Comparison of ENCODE assay signal across 8 cellular contexts in the genomic region with DNA sequence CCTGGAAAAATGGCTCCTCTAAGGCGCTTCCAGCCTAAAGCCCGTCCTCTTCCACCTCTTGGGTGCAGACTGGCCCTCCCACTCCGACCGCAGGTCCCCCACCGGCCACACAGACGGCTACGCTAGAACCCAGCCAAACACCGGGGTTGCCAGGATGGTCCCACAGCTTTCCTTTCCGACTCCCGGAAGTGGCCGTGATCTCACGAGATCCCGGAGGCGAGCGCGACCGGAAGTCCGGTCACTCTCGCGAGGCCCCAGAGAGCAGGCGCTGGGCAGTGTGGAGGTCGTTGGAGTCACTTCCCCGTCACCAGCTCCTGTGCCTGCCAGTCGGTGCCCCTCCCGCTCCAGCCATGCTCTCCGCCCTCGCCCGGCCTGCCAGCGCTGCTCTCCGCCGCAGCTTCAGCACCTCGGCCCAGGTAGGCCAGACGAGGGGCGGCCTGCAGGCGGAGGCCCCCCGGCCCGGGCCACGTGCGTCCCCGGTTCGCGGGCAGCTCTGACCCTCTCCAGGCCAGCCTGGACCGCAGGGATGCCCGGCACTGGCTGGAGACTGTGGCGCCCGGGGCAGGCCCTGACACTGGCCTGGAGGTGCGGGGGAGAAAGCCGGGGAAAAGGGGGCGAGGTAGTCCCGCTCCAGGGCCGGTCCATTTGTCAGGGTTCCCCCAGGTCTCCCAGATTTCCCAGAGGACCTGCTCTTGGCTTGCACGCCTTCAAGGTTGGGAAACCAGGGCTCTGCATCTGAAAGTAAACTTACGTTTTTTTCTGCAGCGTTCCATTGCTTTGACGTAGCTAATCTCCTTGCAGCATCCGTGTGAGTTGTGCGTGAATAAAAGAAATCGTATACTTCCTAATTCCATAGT. TPM values are rescaled to one million over a fixed set of nuclear protein-coding genes. Genes with fewer than 3 reads are reported as not detected.
DNase-seq lines count a peak whose midpoint lies in the region; ATAC-seq, FAIRE-seq and TF ChIP-seq lines count a peak whose summit lies in the region.

A gene with protein sequence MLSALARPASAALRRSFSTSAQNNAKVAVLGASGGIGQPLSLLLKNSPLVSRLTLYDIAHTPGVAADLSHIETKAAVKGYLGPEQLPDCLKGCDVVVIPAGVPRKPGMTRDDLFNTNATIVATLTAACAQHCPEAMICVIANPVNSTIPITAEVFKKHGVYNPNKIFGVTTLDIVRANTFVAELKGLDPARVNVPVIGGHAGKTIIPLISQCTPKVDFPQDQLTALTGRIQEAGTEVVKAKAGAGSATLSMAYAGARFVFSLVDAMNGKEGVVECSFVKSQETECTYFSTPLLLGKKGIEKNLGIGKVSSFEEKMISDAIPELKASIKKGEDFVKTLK (plus strand): TSS at position 296 of the 857 bp plus-strand sequence. CDS start 55 bp downstream, at position 351.
A gene with protein sequence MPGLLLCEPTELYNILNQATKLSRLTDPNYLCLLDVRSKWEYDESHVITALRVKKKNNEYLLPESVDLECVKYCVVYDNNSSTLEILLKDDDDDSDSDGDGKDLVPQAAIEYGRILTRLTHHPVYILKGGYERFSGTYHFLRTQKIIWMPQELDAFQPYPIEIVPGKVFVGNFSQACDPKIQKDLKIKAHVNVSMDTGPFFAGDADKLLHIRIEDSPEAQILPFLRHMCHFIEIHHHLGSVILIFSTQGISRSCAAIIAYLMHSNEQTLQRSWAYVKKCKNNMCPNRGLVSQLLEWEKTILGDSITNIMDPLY (minus strand): TSS at position 190 of the 857 bp plus-strand sequence. CDS start 17,477 bp downstream, outside the sequence.

- H3K27me3 ChIP-seq in adipocyte (replicated peaks; ENCODE audit: control insufficient read depth, insufficient read depth, low read length) (no peaks in the 10 kb centered on the region), cardiac muscle cell (no peaks in the 10 kb centered on the region), parathyroid adenoma (ENCODE audit: control insufficient read depth, insufficient read depth, low read length) (no peaks in the 10 kb centered on the region), tibial artery (no peaks in the 10 kb centered on the region)

- peak; percentile 86 for FAIRE-seq in GM12892 (lab: Jason Lieb, UNC)

- peaks cover 55% of the 10 kb centered on the region for H3K79me2 ChIP-seq in parathyroid adenoma

- H3K4me3 ChIP-seq in adipocyte (ENCODE audit: low read length) (peak within 1 kb of the TSS; percentile 99), cardiac muscle cell (peak within 1 kb of the TSS; percentile 67), parathyroid adenoma (ENCODE audit: low read depth, low read length) (peak within 1 kb of the TSS; percentile 95), tibial artery (peak within 1 kb of the TSS; percentile 88 to 99)

- peak; percentile 96 for DNase-seq in GM12892 (ENCODE audit: insufficient read length)
- peak; percentile 66 for DNase-seq in NCI-H1417 treated with DMSO at 0.1 percent for 48 hours (lab: John Stamatoyannopoulos, UW)
- peak; percentile 76 for DNase-seq in T follicular helper cell (ENCODE audit: low read depth)
- DNase-seq in adipocyte (ENCODE audit: low read depth): peak; percentile 99
- DNase-seq in cardiac muscle cell (ENCODE audit: low read depth in 1 of 2, low spot score in 1 of 2): peak; percentile 97
- peak; percentile 95 to 98 for DNase-seq in tibial artery

- peak; percentile 96 for TF ChIP-seq POLR2A in GM12892 (IDR thresholded peaks at IDR 0.05; ENCODE audit: low read depth, low read length)

- H3K9ac ChIP-seq in adipocyte (ENCODE audit: low read length) (peak within 1 kb of the TSS; percentile 96), parathyroid adenoma (peak within 1 kb of the TSS; percentile 30)

- H3K27ac ChIP-seq in cardiac muscle cell (peak within 1 kb of the TSS; percentile 87), parathyroid adenoma (peak within 1 kb of the TSS; percentile 75), tibial artery (peak within 1 kb of the TSS; percentile 87 to 96)

- H3K4me1 ChIP-seq in adipocyte (ENCODE audit: control insufficient read depth, insufficient read depth, low read length) (peaks cover 8% of the 10 kb centered on the region), cardiac muscle cell (ENCODE audit: low read depth) (peaks cover 13% of the 10 kb centered on the region), parathyroid adenoma (peaks cover 12% of the 10 kb centered on the region), tibial artery (peaks cover 0 to 46% (median 26%) of the 10 kb centered on the region in 4 donors)

- intact Hi-C loops in tibial artery (cut with DNase I; ENCODE audit: low total_unique reads): no loop called here

- H3K36me3 ChIP-seq in adipocyte (ENCODE audit: control insufficient read depth, insufficient read depth, low read length, severe bottlenecking) (peaks cover under 1% of the 10 kb centered on the region), cardiac muscle cell (peaks cover 4% of the 10 kb centered on the region), parathyroid adenoma (ENCODE audit: control insufficient read depth, insufficient read depth, low read length) (no peaks in the 10 kb centered on the region), tibial artery (peaks cover 0 to 10% (median 10%) of the 10 kb centered on the region in 3 donors)

- peak within 1 kb of the TSS; percentile 96 for H3K4me2 ChIP-seq in parathyroid adenoma (ENCODE audit: low read length)

- H2AFZ ChIP-seq in parathyroid adenoma: peak within 1 kb of the TSS; percentile 69

- H3K9me3 ChIP-seq in adipocyte (ENCODE audit: control insufficient read depth, low read length) (no peaks in the 10 kb centered on the region), cardiac muscle cell (ENCODE audit: low read depth) (no peaks in the 10 kb centered on the region), parathyroid adenoma (ENCODE audit: control insufficient read depth, low read length) (no peaks in the 10 kb centered on the region), tibial artery (no peaks in the 10 kb centered on the region)

- peak; percentile 96 for ATAC-seq in HG02798 (IDR thresholded peaks at IDR 0.05; ENCODE audit: poor library complexity, unreplicated experiment)

- no peak for TF ChIP-seq CTCF in cardiac muscle cell (IDR thresholded peaks at IDR 0.05; ENCODE audit: low read depth, low read length)
- TF ChIP-seq CTCF in parathyroid adenoma (IDR thresholded peaks at IDR 0.05): no peak
- no peak for TF ChIP-seq CTCF in tibial artery (IDR thresholded peaks at IDR 0.05)

RNA-seq across cellular contexts. Expression of the first gene that starts in this region (rescaled TPM):
- 126 TPM for polyA plus RNA-seq in GM12892 (2012; ENCODE audit: missing spikeins)
- total RNA-seq in cardiac muscle cell: 242 and 306 TPM in 2 replicates
- polyA plus RNA-seq in cardiac muscle cell: 632 and 705 TPM in 2 replicates

RNA-seq across cellular contexts. Expression of the second gene that starts in this region (rescaled TPM):
- polyA plus RNA-seq in GM12892 (2012; ENCODE audit: missing spikeins): 56.5 TPM
- 46.7 and 66.3 TPM in 2 replicates for total RNA-seq in cardiac muscle cell
- polyA plus RNA-seq in cardiac muscle cell: 87.8 and 92.0 TPM in 2 replicates

Comparison
In these comparisons a context has a peak if more than half of its experiments do, and no peak if none do; other contexts are left out.
1. Peak in every context shown above with its lines: DNase-seq, ATAC-seq, H3K4me3 ChIP-seq and H3K27ac ChIP-seq.